Comparison of ENCODE assay signal across 32 cellular contexts in the genomic region with DNA sequence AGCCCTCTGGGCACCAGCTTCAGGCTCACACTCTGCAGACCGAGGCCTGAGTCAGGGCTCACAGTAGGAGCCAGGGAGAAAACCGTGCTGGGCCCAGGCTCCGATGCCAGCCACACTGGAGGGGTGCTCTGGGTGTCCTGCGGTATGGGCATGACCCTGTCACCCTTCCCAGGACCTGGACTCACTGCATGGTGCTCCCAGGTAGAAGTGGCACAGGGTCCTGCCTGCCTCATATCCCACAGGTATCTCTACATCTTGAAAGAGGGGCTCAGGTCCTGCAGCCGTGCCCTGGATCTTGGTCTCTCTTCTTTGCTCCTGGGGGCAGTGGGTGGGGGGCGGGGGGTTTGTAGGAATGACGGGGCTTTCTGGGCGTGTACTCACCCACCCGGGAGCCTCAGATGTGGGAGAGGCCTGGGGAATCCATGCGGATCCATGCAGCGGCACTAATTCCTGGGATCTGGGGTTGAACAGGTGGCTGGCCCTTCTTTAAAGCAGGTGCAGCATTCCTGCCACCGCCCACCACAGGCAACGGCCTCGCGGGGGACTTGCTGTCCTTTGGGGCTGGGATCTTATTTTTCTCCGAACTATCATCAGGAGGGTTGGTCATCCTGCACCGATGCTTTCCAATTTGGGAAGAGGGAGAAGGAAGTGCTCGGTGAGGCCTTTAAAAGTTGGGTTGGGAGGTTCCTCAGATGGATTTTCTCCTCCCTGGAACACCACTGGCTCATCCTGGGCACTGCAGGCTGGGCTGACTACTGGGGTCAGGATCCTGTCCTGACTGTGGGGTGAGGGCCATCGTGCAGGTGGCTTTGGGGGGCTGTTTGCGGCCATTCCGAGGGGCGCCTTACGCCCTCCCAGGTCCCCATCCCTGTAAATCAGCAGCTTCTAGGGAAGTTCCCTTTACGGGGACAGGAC.
A peak's percentile ranks its signal among the peaks of the same experiment; 100 is the strongest.
DNase-seq lines count a peak whose midpoint lies in the region; ATAC-seq and TF ChIP-seq lines count a peak whose summit lies in the region.
"Had no signal": no experiment of that assay in that cellular context is flagged by ENCODE, and none has a peak within 500 bp of the region (broad histone marks: within the 10 kb centered on the region; RNA-seq: fewer than 3 reads in every experiment).

No MANE protein-coding gene starts in this region.

- H3K4me1 ChIP-seq in stomach: no peaks in the 10 kb centered on the region
- H3K4me1 ChIP-seq: A549, gastroesophageal sphincter, left lung, psoas muscle had no signal

- no peak for TF ChIP-seq CTCF in lower leg skin (IDR thresholded peaks at IDR 0.05)
- TF ChIP-seq CTCF in stomach (IDR thresholded peaks at IDR 0.05): no peak

- H3K27ac Mint-ChIP-seq in activated CD4-positive, alpha-beta memory T cell treated with anti-CD3 and anti-CD28 coated beads, Interleukin-2, amount 10 ng/mL, durations not matched to agents 7 days and 5 days: no peak overlapping the region
- no peak overlapping the region for H3K27ac Mint-ChIP-seq in activated CD4-positive, alpha-beta memory T cell treated with anti-CD3 and anti-CD28 coated beads for 36 hours
- no peak overlapping the region for H3K27ac Mint-ChIP-seq in activated CD8-positive, alpha-beta memory T cell treated with anti-CD3 and anti-CD28 coated beads, Interleukin-2, amount 10 ng/mL, durations not matched to agents 7 days and 5 days
- H3K27ac Mint-ChIP-seq: activated CD4-positive, alpha-beta T cell treated with anti-CD3 and anti-CD28 coated beads for 36 hours; activated naive CD4-positive, alpha-beta T cell treated with anti-CD3 and anti-CD28 coated beads, Interleukin-2, amount 50 U/mL, for 24 hours; activated T-helper 1 cell treated with anti-CD3 and anti-CD28 coated beads, Interleukin-12 subunit alpha, Interleukin-12 subunit beta, Interleukin-2, Interleukin-4 antibody, amounts not matched to agents 30 ng/mL and 10 ng/mL and 1 ng/mL, durations not matched to agents 14 hours and 24 hours and 36 hours; mesothelial cell of epicardium; T-helper 2 cell treated with Interferon-gamma antibody and Interleukin-4, amounts not matched to agents 5 μg/mL and 100 μg/mL, for 36 hours had no signal

- peak; percentile 3 for DNase-seq in activated CD4-positive, alpha-beta memory T cell treated with anti-CD3 and anti-CD28 coated beads, Interleukin-2, amount 10 ng/mL, durations not matched to agents 7 days and 5 days
- no peak for DNase-seq in activated CD4-positive, alpha-beta memory T cell treated with anti-CD3 and anti-CD28 coated beads for 36 hours
- peak; percentile 5 for DNase-seq in activated CD8-positive, alpha-beta memory T cell treated with anti-CD3 and anti-CD28 coated beads, Interleukin-2, amount 10 ng/mL, durations not matched to agents 7 days and 5 days
- DNase-seq in lower leg skin (ENCODE audit: low spot score in 2 of 2) (peak; percentile 1 to 56), stomach (peak; percentile 16), SW 1271 (lab: John Stamatoyannopoulos, UW) (no peak), DMS153 (lab: John Stamatoyannopoulos, UW) (no peak)
- DNase-seq: activated CD4-positive, alpha-beta T cell treated with anti-CD3 and anti-CD28 coated beads for 36 hours; amniotic stem cell; brain microvascular endothelial cell; Calu3; cerebellar nuclear complex; DND-41; GF-D8; hypothalamus; Kasumi-1; left lung; NCI-H1417 treated with DMSO at 0.1 percent for 48 hours; NCI-H2081 treated with DMSO at 0.1 percent for 48 hours; NCI-H345; NCI-H748 treated with DMSO at 0.1 percent for 48 hours; psoas muscle; stimulated activated naive CD4-positive, alpha-beta T cell had no signal

- no peaks in the 10 kb centered on the region for H3K9me3 Mint-ChIP-seq in activated CD4-positive, alpha-beta memory T cell treated with anti-CD3 and anti-CD28 coated beads, Interleukin-2, amount 10 ng/mL, durations not matched to agents 7 days and 5 days
- no peaks in the 10 kb centered on the region for H3K9me3 Mint-ChIP-seq in activated CD4-positive, alpha-beta memory T cell treated with anti-CD3 and anti-CD28 coated beads for 36 hours
- H3K9me3 Mint-ChIP-seq in activated CD8-positive, alpha-beta memory T cell treated with anti-CD3 and anti-CD28 coated beads, Interleukin-2, amount 10 ng/mL, durations not matched to agents 7 days and 5 days (ENCODE audit: low read depth): no peaks in the 10 kb centered on the region
- H3K9me3 Mint-ChIP-seq: activated T-helper 1 cell treated with anti-CD3 and anti-CD28 coated beads, Interleukin-12 subunit alpha, Interleukin-12 subunit beta, Interleukin-2, Interleukin-4 antibody, amounts not matched to agents 30 ng/mL and 10 ng/mL and 1 ng/mL, durations not matched to agents 14 hours and 24 hours and 36 hours; T-helper 2 cell treated with Interferon-gamma antibody and Interleukin-4, amounts not matched to agents 5 μg/mL and 100 μg/mL, for 36 hours had no signal

- POLR2A ChIA-PET in activated CD4-positive, alpha-beta memory T cell treated with anti-CD3 and anti-CD28 coated beads, Interleukin-2, amount 10 ng/mL, durations not matched to agents 7 days and 5 days (lab: Charles Lee): no interaction called here
- POLR2A ChIA-PET in activated CD4-positive, alpha-beta memory T cell treated with anti-CD3 and anti-CD28 coated beads for 36 hours (lab: Charles Lee): no interaction called here

- intact Hi-C loops in activated CD4-positive, alpha-beta memory T cell treated with anti-CD3 and anti-CD28 coated beads for 36 hours (cut with micrococcal nuclease): no loop called here
- intact Hi-C loops in lower leg skin (cut with DNase I; ENCODE audit: low total_unique reads) (no loop called here), stomach (cut with DNase I; ENCODE audit: low total_unique reads) (no loop called here)

- no peak overlapping the region for H3K27ac ChIP-seq in stomach
- H3K27ac ChIP-seq: A549, brain microvascular endothelial cell, gastroesophageal sphincter, left lung, psoas muscle, VCaP had no signal

- CTCF ChIA-PET in activated CD4-positive, alpha-beta memory T cell treated with anti-CD3 and anti-CD28 coated beads, Interleukin-2, amount 10 ng/mL, durations not matched to agents 7 days and 5 days (lab: Charles Lee): no interaction called here
- CTCF ChIA-PET in activated CD4-positive, alpha-beta memory T cell treated with anti-CD3 and anti-CD28 coated beads for 36 hours (lab: Charles Lee): no interaction called here
- CTCF ChIA-PET in activated CD8-positive, alpha-beta memory T cell treated with anti-CD3 and anti-CD28 coated beads, Interleukin-2, amount 10 ng/mL, durations not matched to agents 7 days and 5 days (lab: Charles Lee): no interaction called here

- H3K9me3 ChIP-seq in stomach: peaks cover 0 to 12% (median 4%) of the 10 kb centered on the region in 4 donors
- H3K9me3 ChIP-seq: A549, psoas muscle had no signal

- peaks cover 0 to 47% (median 0%) of the 10 kb centered on the region in 3 donors for H3K27me3 ChIP-seq in stomach
- H3K27me3 ChIP-seq: brain microvascular endothelial cell had no signal

- H3K4me1 Mint-ChIP-seq in activated CD4-positive, alpha-beta memory T cell treated with anti-CD3 and anti-CD28 coated beads, Interleukin-2, amount 10 ng/mL, durations not matched to agents 7 days and 5 days: no peaks in the 10 kb centered on the region
- no peaks in the 10 kb centered on the region for H3K4me1 Mint-ChIP-seq in activated CD4-positive, alpha-beta memory T cell treated with anti-CD3 and anti-CD28 coated beads for 36 hours (ENCODE audit: low read depth)
- no peaks in the 10 kb centered on the region for H3K4me1 Mint-ChIP-seq in activated CD8-positive, alpha-beta memory T cell treated with anti-CD3 and anti-CD28 coated beads, Interleukin-2, amount 10 ng/mL, durations not matched to agents 7 days and 5 days
- H3K4me1 Mint-ChIP-seq: activated CD4-positive, alpha-beta T cell treated with anti-CD3 and anti-CD28 coated beads for 36 hours; activated naive CD4-positive, alpha-beta T cell treated with anti-CD3 and anti-CD28 coated beads, Interleukin-2, amount 50 U/mL, for 24 hours had no signal

- H3K36me3 ChIP-seq in stomach: no peaks in the 10 kb centered on the region
- H3K36me3 ChIP-seq: brain microvascular endothelial cell, gastroesophageal sphincter, left lung had no signal

- TF ChIP-seq EP300 in stomach (IDR thresholded peaks at IDR 0.05): no peak

- WGBS in lower leg skin, 2 donors: 67 to 70% methylated on average over 23 to 24 of the region's 24 CpGs
- 66 to 77% (median 71%) methylated on average over 16 to 24 of the region's 24 CpGs for WGBS in stomach, 5 donors

- TF ChIP-seq POLR2A in lower leg skin (IDR thresholded peaks at IDR 0.05) (no peak), stomach (IDR thresholded peaks at IDR 0.05) (no peak)

- H3K4me3 ChIP-seq in lower leg skin (ENCODE audit: low read depth, poor library complexity, severe bottlenecking): no peak overlapping the region
- H3K4me3 ChIP-seq in stomach: no peak overlapping the region
- H3K4me3 ChIP-seq: A549, gastroesophageal sphincter, left lung, psoas muscle had no signal

- H3K36me3 Mint-ChIP-seq in activated CD4-positive, alpha-beta memory T cell treated with anti-CD3 and anti-CD28 coated beads, Interleukin-2, amount 10 ng/mL, durations not matched to agents 7 days and 5 days (ENCODE audit: low read depth): no peaks in the 10 kb centered on the region
- H3K36me3 Mint-ChIP-seq in activated CD4-positive, alpha-beta memory T cell treated with anti-CD3 and anti-CD28 coated beads for 36 hours: no peaks in the 10 kb centered on the region
- no peaks in the 10 kb centered on the region for H3K36me3 Mint-ChIP-seq in activated CD8-positive, alpha-beta memory T cell treated with anti-CD3 and anti-CD28 coated beads, Interleukin-2, amount 10 ng/mL, durations not matched to agents 7 days and 5 days
- H3K36me3 Mint-ChIP-seq: mesothelial cell of epicardium had no signal

- H3K27me3 Mint-ChIP-seq in activated CD4-positive, alpha-beta memory T cell treated with anti-CD3 and anti-CD28 coated beads, Interleukin-2, amount 10 ng/mL, durations not matched to agents 7 days and 5 days: no peaks in the 10 kb centered on the region
- peaks cover 12% of the 10 kb centered on the region for H3K27me3 Mint-ChIP-seq in activated CD4-positive, alpha-beta memory T cell treated with anti-CD3 and anti-CD28 coated beads for 36 hours
- H3K27me3 Mint-ChIP-seq in activated CD8-positive, alpha-beta memory T cell treated with anti-CD3 and anti-CD28 coated beads, Interleukin-2, amount 10 ng/mL, durations not matched to agents 7 days and 5 days: no peaks in the 10 kb centered on the region

- H3K4me3 Mint-ChIP-seq in activated CD4-positive, alpha-beta memory T cell treated with anti-CD3 and anti-CD28 coated beads, Interleukin-2, amount 10 ng/mL, durations not matched to agents 7 days and 5 days: no peak overlapping the region
- H3K4me3 Mint-ChIP-seq in activated CD4-positive, alpha-beta memory T cell treated with anti-CD3 and anti-CD28 coated beads for 36 hours: no peak overlapping the region
- no peak overlapping the region for H3K4me3 Mint-ChIP-seq in activated CD8-positive, alpha-beta memory T cell treated with anti-CD3 and anti-CD28 coated beads, Interleukin-2, amount 10 ng/mL, durations not matched to agents 7 days and 5 days
- H3K4me3 Mint-ChIP-seq: activated CD4-positive, alpha-beta T cell treated with anti-CD3 and anti-CD28 coated beads for 36 hours; activated naive CD4-positive, alpha-beta T cell treated with anti-CD3 and anti-CD28 coated beads, Interleukin-2, amount 50 U/mL, for 24 hours; activated T-helper 1 cell treated with anti-CD3 and anti-CD28 coated beads, Interleukin-12 subunit alpha, Interleukin-12 subunit beta, Interleukin-2, Interleukin-4 antibody, amounts not matched to agents 30 ng/mL and 10 ng/mL and 1 ng/mL, durations not matched to agents 14 hours and 24 hours and 36 hours; mesothelial cell of epicardium; T-helper 2 cell treated with Interferon-gamma antibody and Interleukin-4, amounts not matched to agents 5 μg/mL and 100 μg/mL, for 36 hours had no signal

- no peak for ATAC-seq in activated CD8-positive, alpha-beta memory T cell treated with anti-CD3 and anti-CD28 coated beads, Interleukin-2, amount 10 ng/mL, durations not matched to agents 7 days and 5 days
- no peak for ATAC-seq in GM18867 (IDR thresholded peaks at IDR 0.05; ENCODE audit: unreplicated experiment)
- ATAC-seq: A549; activated CD4-positive, alpha-beta T cell treated with anti-CD3 and anti-CD28 coated beads for 36 hours; gastroesophageal sphincter; HCT116; left lung; psoas muscle had no signal

Comparison
In these comparisons a context has a peak if more than half of its experiments do, and no peak if none do; other contexts are left out.
1. DNase-seq: peak in activated CD4-positive, alpha-beta memory T cell treated with anti-CD3 and anti-CD28 coated beads, Interleukin-2, amount 10 ng/mL, durations not matched to agents 7 days and 5 days (single experiment), activated CD8-positive, alpha-beta memory T cell treated with anti-CD3 and anti-CD28 coated beads, Interleukin-2, amount 10 ng/mL, durations not matched to agents 7 days and 5 days (single experiment), lower leg skin (2 of 2) and stomach (single experiment); none in activated CD4-positive, alpha-beta memory T cell treated with anti-CD3 and anti-CD28 coated beads for 36 hours (single experiment), SW 1271 (0 of 2) and DMS153 (single experiment).